In genomic region chr17:64095144-64095882, GRCh38 we compare ENCODE assay signal across 9 cellular contexts. TPM values are rescaled to one million over a fixed set of nuclear protein-coding genes. Genes with fewer than 3 reads are reported as not detected.
DNase-seq lines count a peak whose midpoint lies in the region; ATAC-seq, FAIRE-seq and TF ChIP-seq lines count a peak whose summit lies in the region.
"Had no signal": no experiment of that assay in that cellular context is flagged by ENCODE, and none has a peak within 500 bp of the region (broad histone marks: within the 10 kb centered on the region; RNA-seq: fewer than 3 reads in every experiment).

No MANE protein-coding gene starts in this region.

- H4K20me1 ChIP-seq in GM23338 (replicated peaks; ENCODE audit: insufficient read depth) (no peaks in the 10 kb centered on the region), K562 (replicated peaks; ENCODE audit: control insufficient read depth, insufficient read depth, low read length) (no peaks in the 10 kb centered on the region)

- peaks cover 12% of the 10 kb centered on the region for H3K36me3 Mint-ChIP-seq in GM23338 (ENCODE audit: low read depth)
- peaks cover 13 to 63% (median 26%) of the 10 kb centered on the region in 5 donors for H3K36me3 Mint-ChIP-seq in naive thymus-derived CD4-positive, alpha-beta T cell

- intact Hi-C loops in K562 (cut with micrococcal nuclease) = no loop called here
- intact Hi-C loops in naive thymus-derived CD4-positive, alpha-beta T cell (cut with micrococcal nuclease) = no loop called here

- no peaks in the 10 kb centered on the region for H3K79me2 ChIP-seq in GM23338 (replicated peaks; ENCODE audit: insufficient read depth)
- H3K79me2 ChIP-seq in K562 (ENCODE audit: control insufficient read depth, insufficient read depth, low read length) = no peaks in the 10 kb centered on the region

- H3K9me2 ChIP-seq in GM23338 (ENCODE audit: insufficient read depth) = no peaks in the 10 kb centered on the region

- H3K27ac ChIP-seq in GM23338 (ENCODE audit: low read depth) (no peak overlapping the region), K562 (ENCODE audit: extremely low read depth, low read depth, low read length) (no peak overlapping the region)
- H3K27ac ChIP-seq in naive thymus-derived CD4-positive, alpha-beta T cell (ENCODE audit: low read depth, low read length) = no peak overlapping the region

- no peaks in the 10 kb centered on the region for H3K9me1 ChIP-seq in K562 (ENCODE audit: control insufficient read depth, insufficient read depth, low read length)

- H3K36me3 ChIP-seq in GM23338 (ENCODE audit: insufficient read depth) = no peaks in the 10 kb centered on the region
- peaks cover 13% of the 10 kb centered on the region for H3K36me3 ChIP-seq in K562 (ENCODE audit: control insufficient read depth, insufficient read depth, low read length)
- H3K36me3 ChIP-seq in naive thymus-derived CD4-positive, alpha-beta T cell (ENCODE audit: control insufficient read depth in 2 of 3, insufficient read depth in 3 of 3, low read length in 3 of 3) = peaks cover 0 to 5% (median 4%) of the 10 kb centered on the region in 3 experiments

- H3K27me3 ChIP-seq in GM23338 (ENCODE audit: insufficient read depth) = no peaks in the 10 kb centered on the region
- H3K27me3 ChIP-seq in K562 (ENCODE audit: control insufficient read depth in 2 of 2, insufficient read depth in 2 of 2, low read length in 2 of 2) = no peaks in the 10 kb centered on the region
- H3K27me3 ChIP-seq in naive thymus-derived CD4-positive, alpha-beta T cell (ENCODE audit: control insufficient read depth in 2 of 2, insufficient read depth in 2 of 2, low read length in 2 of 2) = no peaks in the 10 kb centered on the region
- H3K27me3 ChIP-seq: Peyer's patch had no signal

- no peak overlapping the region for H3K9ac ChIP-seq in K562 (ENCODE audit: insufficient read depth in 1 of 2, low read depth in 2 of 2, low read length in 2 of 2)

- CTCF ChIA-PET in K562 (lab: Yijun Ruan, JAX; ENCODE audit: low intra/inter-chr PET ratio) = no interaction called here
- CTCF ChIA-PET in naive thymus-derived CD4-positive, alpha-beta T cell (lab: Charles Lee) = interaction anchor here (0.7 to 1.2 kb wide), 3 partner anchors 13 to 1596 kb away, joined by 3 read pairs; no protein-coding TSS in a partner anchor

- no peak for TF ChIP-seq EP300 in K562 (IDR thresholded peaks at IDR 0.05; ENCODE audit: low read length)

- no peaks in the 10 kb centered on the region for H3F3A ChIP-seq in GM23338 (replicated peaks; ENCODE audit: low read depth)

- H3K4me3 ChIP-seq in GM23338 (no peak overlapping the region), K562 (no peak overlapping the region)
- no peak overlapping the region for H3K4me3 ChIP-seq in naive thymus-derived CD4-positive, alpha-beta T cell (ENCODE audit: low read length)
- H3K4me3 ChIP-seq: Peyer's patch had no signal

- POLR2A ChIA-PET in K562 (lab: Yijun Ruan, JAX) = interaction anchor here (0.6 to 1.0 kb wide), 3 partner anchors 13 to 188 kb away, joined by 3 read pairs; no protein-coding TSS in a partner anchor
- POLR2A ChIA-PET in naive thymus-derived CD4-positive, alpha-beta T cell (lab: Charles Lee) = interaction anchor here (0.6 to 1.5 kb wide), 2 partner anchors 12 to 66 kb away, joined by 4 to 6 read pairs; no protein-coding TSS in a partner anchor

- TF ChIP-seq POLR2A in K562 (conservative IDR thresholded peaks at IDR 0.05) (no peak), GM12892 (IDR thresholded peaks at IDR 0.05; ENCODE audit: low read depth, low read length) (no peak)

- no peak overlapping the region for H3K27ac Mint-ChIP-seq in GM23338
- H3K27ac Mint-ChIP-seq in naive thymus-derived CD4-positive, alpha-beta T cell = peak overlapping the region in 5 of 9 donors; percentile 37 to 75 (median 55)

- DNase-seq in GM23338 (ENCODE audit: low spot score) (peak; percentile 32), NCI-H2081 treated with DMSO at 0.1 percent for 48 hours (lab: John Stamatoyannopoulos, UW) (peak; percentile 55), K562 (ENCODE audit: extremely low read depth in 1 of 4, low spot score in 3 of 4) (no peak), NCI-H526 (lab: John Stamatoyannopoulos, UW) (no peak), GM12892 (ENCODE audit: insufficient read length) (no peak)
- no peak for DNase-seq in naive thymus-derived CD4-positive, alpha-beta T cell
- DNase-seq in activated CD8-positive, alpha-beta memory T cell treated with anti-CD3 and anti-CD28 coated beads for 24 hours = no peak
- DNase-seq: activated T-cell treated with anti-CD3 and anti-CD28 coated beads, Interleukin-2, amount 50 U/mL, for 1 hour had no signal

- H3K4me2 ChIP-seq in GM23338 = no peak overlapping the region
- H3K4me2 ChIP-seq in K562 (ENCODE audit: insufficient read depth, low read length) = no peak overlapping the region

- no peak for TF ChIP-seq CTCF in GM23338 (conservative IDR thresholded peaks at IDR 0.05; ENCODE audit: low read depth in 2 of 2)
- no peak for TF ChIP-seq CTCF in K562 (IDR thresholded peaks at IDR 0.05 in 2 of 3, conservative IDR thresholded peaks at IDR 0.05 in 1 of 3; ENCODE audit: insufficient read depth in 2 of 3, low read depth in 1 of 3, low read length in 3 of 3)

- in situ Hi-C loops in K562 (cut with MboI) = no loop called here

- no peak for FAIRE-seq in K562 (lab: Jason Lieb, UNC)
- FAIRE-seq in GM12892 (lab: Jason Lieb, UNC) = no peak

- peaks cover 2% of the 10 kb centered on the region for H3K27me3 Mint-ChIP-seq in GM23338 (ENCODE audit: insufficient read depth, low read depth, poor library complexity)
- H3K27me3 Mint-ChIP-seq in naive thymus-derived CD4-positive, alpha-beta T cell = no peaks in the 10 kb centered on the region

- no peak for TF ChIP-seq RAD21 in K562 (CRISPR knock-in tag; conservative IDR thresholded peaks at IDR 0.05 in 1 of 2, IDR thresholded peaks at IDR 0.05 in 1 of 2)

- 80% methylated on average over 7 of the region's 7 CpGs for WGBS in K562 (ENCODE audit: insufficient coverage, low coverage, missing lambda C conversion rate)

- peaks cover 3% of the 10 kb centered on the region; the same call in 2 of the 3 replicates for H3K9me3 Mint-ChIP-seq in GM23338
- H3K9me3 Mint-ChIP-seq in naive thymus-derived CD4-positive, alpha-beta T cell = peaks cover 0 to 2% (median 0%) of the 10 kb centered on the region in 11 donors

- H3K4me1 Mint-ChIP-seq in GM23338 = peaks cover 10% of the 10 kb centered on the region
- H3K4me1 Mint-ChIP-seq in naive thymus-derived CD4-positive, alpha-beta T cell = peaks cover 39 to 80% (median 56%) of the 10 kb centered on the region in 7 donors

- H3K9me3 ChIP-seq in K562 (replicated peaks; ENCODE audit: control insufficient read depth, insufficient read depth, low read depth, low read length) = no peaks in the 10 kb centered on the region
- H3K9me3 ChIP-seq in naive thymus-derived CD4-positive, alpha-beta T cell (ENCODE audit: control insufficient read depth in 2 of 3, low read length in 3 of 3) = no peaks in the 10 kb centered on the region
- H3K9me3 ChIP-seq: Peyer's patch had no signal

- H3K4me1 ChIP-seq in GM23338 (ENCODE audit: insufficient read depth) (no peaks in the 10 kb centered on the region; the same call in 1 of the 2 replicates), K562 (replicated peaks in 1 of 2; ENCODE audit: control insufficient read depth in 2 of 2, insufficient read depth in 2 of 2, low read length in 2 of 2) (no peaks in the 10 kb centered on the region)
- peaks cover 12 to 27% of the 10 kb centered on the region in 2 donors for H3K4me1 ChIP-seq in naive thymus-derived CD4-positive, alpha-beta T cell (ENCODE audit: control insufficient read depth in 2 of 2, insufficient read depth in 2 of 2, low read length in 2 of 2)
- H3K4me1 ChIP-seq: Peyer's patch had no signal

- H3K4me3 Mint-ChIP-seq in GM23338 = no peak overlapping the region
- peak overlapping the region in 4 of 10 donors; percentile 13 to 44 (median 23) for H3K4me3 Mint-ChIP-seq in naive thymus-derived CD4-positive, alpha-beta T cell

- ATAC-seq in GM23338 (no peak; the same call in 2 of the 3 replicates), K562 (no peak)
- no peak for ATAC-seq in naive thymus-derived CD4-positive, alpha-beta T cell

- H2AFZ ChIP-seq in GM23338 (no peak overlapping the region), K562 (ENCODE audit: low read depth, low read length) (no peak overlapping the region)

- no TSS peak for BruUV-seq in K562 (replicated peaks; lab: Mats Ljungman, UMichigan)

TF ChIP-seq in K562, 482 proteins besides CTCF, POLR2A, EP300 and RAD21 (continues in another document):
- TF ChIP-seq ZNF263 (CRISPR knock-in tag; IDR thresholded peaks at IDR 0.05; ENCODE audit: borderline replicate concordance) (peak; percentile 89), DNMT1 (IDR thresholded peaks at IDR 0.05) (no peak), ZSCAN29 (IDR thresholded peaks at IDR 0.05) (no peak)

RNA-seq across cellular contexts. Expression of gene ERN1, which starts 34.6 kb away (rescaled TPM):
- 4.1 and 5.9 TPM in 2 replicates for total RNA-seq in GM23338 (2014; rRNA removed; shearing (Covaris generic))
- polyA plus RNA-seq in GM23338 (2016; fragmentation: Nextera tagmentation; extraction: Ambion mirVana) (4.2 and 7.5 TPM in 2 replicates), K562 (2011; rRNA removed) (9.1 and 11.3 TPM in 2 replicates), K562 (2014; fragmentation: Illumina TruSeq; extraction: Trizol) (6.6 and 8.2 TPM in 2 replicates), K562 (2014; fragmentation: Nextera tagmentation; extraction: Ambion mirVana) (1 to 10 TPM; 2.1 to 4.3 TPM), K562 (2014; rRNA removed) (7.0 and 8.6 TPM in 2 replicates)
- 41.9 and 57.7 TPM in 2 replicates for total RNA-seq in K562 (2011; cell fraction: chromatin; rRNA removed; ENCODE audit: low replicate concordance)
- total RNA-seq in K562 (2011; cell fraction: nucleolus; rRNA removed) = 29.5 and 31.2 TPM in 2 replicates
- 35.3 and 46.4 TPM in 2 replicates for total RNA-seq in K562 (2011; cell fraction: nucleoplasm; rRNA removed)
- total RNA-seq in K562 (2014; rRNA removed) (7.9 and 10.2 TPM in 2 replicates), K562 (2014; rRNA removed; fragmentation: Illumina TruSeq; extraction: Trizol) (7.3 and 12.3 TPM in 2 replicates), K562 (2015; rRNA removed; fragmentation: Illumina TruSeq; extraction: Trizol) (5.4 TPM in 2 replicates), K562 (2021) (19.2 and 22.5 TPM in 2 replicates)
- polyA plus RNA-seq in K562 (2011; cell fraction: cytosol; rRNA removed) = 3.3 and 5.2 TPM in 2 replicates
- 9.2 and 9.7 TPM in 2 replicates for polyA plus RNA-seq in K562 (2011; cell fraction: nucleus; rRNA removed)
- 5.1 and 14.2 TPM in 2 replicates for polyA plus RNA-seq in K562 (2012)
- 8.2 and 11.4 TPM in 2 replicates for polyA minus RNA-seq in K562 (2011; rRNA and poly(A)+ RNA removed)
- polyA minus RNA-seq in K562 (2011; cell fraction: cytosol; rRNA and poly(A)+ RNA removed) = 4.9 and 5.2 TPM in 2 replicates
- polyA minus RNA-seq in K562 (2011; cell fraction: nucleus; rRNA and poly(A)+ RNA removed) = 8.3 and 12.1 TPM in 2 replicates
- 100 to 1,000 TPM in 1 of 5 experiments, 10 to 100 TPM in 4; 52.6 to 110 (median 62.9) TPM for total RNA-seq in naive thymus-derived CD4-positive, alpha-beta T cell
- polyA plus RNA-seq in naive thymus-derived CD4-positive, alpha-beta T cell = 10 to 100 TPM; 15.7 to 19.7 TPM
- polyA plus RNA-seq in GM12892 (2012; ENCODE audit: missing spikeins) = 7.7 TPM

Comparison
In these comparisons a context has a peak if more than half of its experiments do, and no peak if none do; other contexts are left out.
1. DNase-seq: peak in GM23338 (single experiment) and NCI-H2081 treated with DMSO at 0.1 percent for 48 hours (single experiment); none in K562 (0 of 4), naive thymus-derived CD4-positive, alpha-beta T cell (0 of 9), NCI-H526 (0 of 2), GM12892 (single experiment) and activated CD8-positive, alpha-beta memory T cell treated with anti-CD3 and anti-CD28 coated beads for 24 hours (single experiment).